In genomic region chr9:118000581-118000980, GRCh38 we compare ENCODE assay signal across 28 cellular contexts.
"Had no signal": no experiment of that assay in that cellular context is flagged by ENCODE, and none has a peak within 500 bp of the region (broad histone marks: within the 10 kb centered on the region; RNA-seq: fewer than 3 reads in every experiment).

No MANE protein-coding gene starts in this region.

- ATAC-seq: activated CD4-positive, CD25-positive, alpha-beta regulatory T cell treated with anti-CD3 and anti-CD28 coated beads, Interleukin-2, amount 50 U/mL, for 24 hours; effector memory CD8-positive, alpha-beta T cell; heart left ventricle; left lobe of liver; lower lobe of right lung; natural killer cell; stimulated activated naive CD8-positive, alpha-beta T cell treated with anti-CD3 and anti-CD28 coated beads, Interleukin-15, Interleukin-2, amounts not matched to agents 100 U/mL and 50 U/mL, for 24 hours had no signal

- H3K4me1 ChIP-seq: ascending aorta, heart left ventricle, lower lobe of right lung, neural progenitor cell, parathyroid adenoma, right atrium auricular region, vagina had no signal

- DNase-seq: activated CD4-positive, alpha-beta T cell treated with anti-CD3 and anti-CD28 coated beads for 48 hours; activated CD4-positive, alpha-beta T cell treated with anti-CD3 and anti-CD28 coated beads, Interleukin-2, amount 50 U/mL, for 48 hours; activated CD8-positive, alpha-beta memory T cell treated with anti-CD3 and anti-CD28 coated beads for 24 hours; activated effector memory CD4-positive, alpha-beta T cell treated with anti-CD3 and anti-CD28 coated beads, Interleukin-2, amount 50 U/mL, for 16 hours; activated naive CD4-positive, alpha-beta T cell treated with anti-CD3 and anti-CD28 coated beads, Interleukin-2, amount 10 ng/mL, durations not matched to agents 7 days and 5 days; activated naive CD8-positive, alpha-beta T cell treated with anti-CD3 and anti-CD28 coated beads, Interleukin-2, amount 10 ng/mL, durations not matched to agents 7 days and 5 days; cortex of kidney; effector memory CD8-positive, alpha-beta T cell; erythroblast; foreskin fibroblast; heart left ventricle; hypothalamus; lower lobe of right lung; mesenchymal stem cell; natural killer cell; occipital lobe; stimulated activated CD4-positive, alpha-beta T cell treated with anti-CD3 and anti-CD28 coated beads, Interleukin-2, amount 100 ng/mL, for 48 hours; stimulated activated naive CD8-positive, alpha-beta T cell treated with anti-CD3 and anti-CD28 coated beads, Interleukin-15, Interleukin-2, amounts not matched to agents 100 U/mL and 50 U/mL, for 24 hours; trophoblast cell; WERI-Rb-1 had no signal

- H3K36me3 ChIP-seq: ascending aorta, heart left ventricle, lower lobe of right lung, neural progenitor cell, right atrium auricular region, thoracic aorta, vagina, WERI-Rb-1 had no signal

- H3K9me3 ChIP-seq: ascending aorta, heart left ventricle, lower lobe of right lung, right atrium auricular region, thoracic aorta, vagina had no signal

- H3K9ac ChIP-seq: neural progenitor cell, parathyroid adenoma had no signal

- H3K27ac ChIP-seq: ascending aorta, heart left ventricle, lower lobe of right lung, neural progenitor cell, parathyroid adenoma, right atrium auricular region, thoracic aorta, vagina, WERI-Rb-1 had no signal

- H3K4me3 ChIP-seq: ascending aorta, heart left ventricle, lower lobe of right lung, neural progenitor cell, right atrium auricular region, thoracic aorta, vagina had no signal

- H3K79me2 ChIP-seq: parathyroid adenoma had no signal

- H3K27me3 ChIP-seq: ascending aorta, heart left ventricle, neural progenitor cell, right atrium auricular region, vagina had no signal

- H3K4me2 ChIP-seq: neural progenitor cell had no signal

- H2AFZ ChIP-seq: neural progenitor cell, parathyroid adenoma had no signal
